Comparison of ENCODE assay signal across 14 cellular contexts in genomic region chr20:11375966-11376365, GRCh38.
"Had no signal": no experiment of that assay in that cellular context is flagged by ENCODE, and none has a peak within 500 bp of the region (broad histone marks: within the 10 kb centered on the region; RNA-seq: fewer than 3 reads in every experiment).

No MANE protein-coding gene starts in this region.

- H3K4me3 ChIP-seq: body of pancreas, gastrocnemius medialis, heart right ventricle, left ventricle myocardium inferior, ovary, thoracic aorta had no signal

- H3K27me3 ChIP-seq: body of pancreas, gastrocnemius medialis, ovary had no signal

- H3K27ac ChIP-seq: body of pancreas, gastrocnemius medialis, heart right ventricle, left ventricle myocardium inferior, ovary, thoracic aorta had no signal

- H3K9me3 ChIP-seq: body of pancreas, gastrocnemius medialis, ovary, thoracic aorta had no signal

- H3K36me3 ChIP-seq: gastrocnemius medialis, heart right ventricle, left ventricle myocardium inferior, ovary, thoracic aorta had no signal

- DNase-seq: activated CD4-positive, CD25-positive, alpha-beta regulatory T cell; activated naive CD4-positive, alpha-beta T cell treated with anti-CD3 and anti-CD28 coated beads, Interleukin-2, amount 10 ng/mL, durations not matched to agents 7 days and 5 days; body of pancreas; dermis blood vessel endothelial cell; gastrocnemius medialis; heart right ventricle; islet precursor cell; left ventricle myocardium inferior; ovary; stimulated activated CD4-positive, alpha-beta T cell treated with anti-CD3 and anti-CD28 coated beads, Interleukin-15, amount 100 ng/mL, for 24 hours; stimulated activated CD4-positive, alpha-beta T cell treated with anti-CD3 and anti-CD28 coated beads, Interleukin-4, amount 100 ng/mL, for 24 hours; stimulated activated naive CD8-positive, alpha-beta T cell treated with anti-CD3 and anti-CD28 coated beads, Interleukin-15, amount 100 ng/mL, for 72 hours; T-helper 2 cell had no signal

- H3K4me1 ChIP-seq: body of pancreas, heart right ventricle, left ventricle myocardium inferior had no signal
